ENCODE assay signal across 1 cellular context in genomic region chr18:57430983-57431382, GRCh38.
TF ChIP-seq lines count a peak whose summit lies in the region.

No MANE protein-coding gene starts in this region.

TF ChIP-seq in GM23338, 12 proteins besides CTCF, POLR2A, EP300 and RAD21 (continued from another document):
- TF ChIP-seq REST (IDR thresholded peaks at IDR 0.05; ENCODE audit: unreplicated experiment) = no peak
- TF ChIP-seq CREB1 (CRISPR knock-in tag; IDR thresholded peaks at IDR 0.05; ENCODE audit: low read depth) = no peak
- TF ChIP-seq ZNF462 (CRISPR knock-in tag; IDR thresholded peaks at IDR 0.05) = no peak
- TF ChIP-seq ZNF331 (CRISPR knock-in tag; IDR thresholded peaks at IDR 0.05; ENCODE audit: low read depth) = no peak
